ENCODE assay signal across 8 cellular contexts in the genomic region with DNA sequence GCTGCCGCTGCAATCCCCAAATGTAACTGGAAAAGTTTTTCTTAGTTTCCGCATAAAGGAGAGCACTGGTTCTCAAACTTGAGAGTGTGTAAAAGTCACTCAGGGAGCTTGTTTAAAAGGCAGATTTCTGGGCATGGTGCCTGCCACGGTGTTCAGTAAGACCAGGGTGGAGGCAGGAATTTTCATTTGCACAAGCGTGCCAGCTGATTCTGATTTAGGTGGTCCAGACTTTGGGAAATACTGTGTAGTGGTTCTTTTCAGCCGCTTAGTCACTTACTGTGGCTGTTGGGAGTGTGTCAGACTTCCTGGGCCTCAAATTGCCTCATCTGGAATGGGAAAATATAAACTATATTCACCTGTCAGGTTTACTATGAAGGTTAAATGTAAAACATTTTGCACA. TPM values are rescaled to one million over a fixed set of nuclear protein-coding genes. Genes with fewer than 3 reads are reported as not detected.
DNase-seq lines count a peak whose midpoint lies in the region; ATAC-seq and TF ChIP-seq lines count a peak whose summit lies in the region.

No MANE protein-coding gene starts in this region.

- peak overlapping the region; percentile 83 for H3K4me3 ChIP-seq in thoracic aorta

- POLR2A ChIA-PET in activated CD4-positive, alpha-beta T cell treated with anti-CD3 and anti-CD28 coated beads for 36 hours (lab: Charles Lee), result no interaction called here
- POLR2A ChIA-PET in activated CD8-positive, alpha-beta T cell treated with anti-CD3 and anti-CD28 coated beads, Interleukin-2, amount 10 ng/mL, durations not matched to agents 7 days and 5 days (lab: Charles Lee), result no interaction called here

- peaks cover 9 to 25% of the 10 kb centered on the region in 2 donors for H3K4me1 ChIP-seq in thoracic aorta (ENCODE audit: control insufficient read depth in 1 of 2, low read depth in 2 of 2)

- no peaks in the 10 kb centered on the region for H3K36me3 ChIP-seq in thoracic aorta

- H3K27me3 Mint-ChIP-seq in activated CD4-positive, alpha-beta T cell treated with anti-CD3 and anti-CD28 coated beads for 36 hours, result peaks cover 6% of the 10 kb centered on the region
- H3K27me3 Mint-ChIP-seq in activated CD8-positive, alpha-beta T cell treated with anti-CD3 and anti-CD28 coated beads, Interleukin-2, amount 10 ng/mL, durations not matched to agents 7 days and 5 days (ENCODE audit: low read depth), result peaks cover 23% of the 10 kb centered on the region
- H3K27me3 Mint-ChIP-seq in immature natural killer cell (ENCODE audit: low read depth in 3 of 3), result peaks cover 6 to 20% (median 9%) of the 10 kb centered on the region in 3 donors

- H3K36me3 Mint-ChIP-seq in activated CD4-positive, alpha-beta T cell treated with anti-CD3 and anti-CD28 coated beads for 36 hours (ENCODE audit: low read depth), result no peaks in the 10 kb centered on the region
- H3K36me3 Mint-ChIP-seq in activated CD8-positive, alpha-beta T cell treated with anti-CD3 and anti-CD28 coated beads, Interleukin-2, amount 10 ng/mL, durations not matched to agents 7 days and 5 days (ENCODE audit: low read depth), result no peaks in the 10 kb centered on the region
- H3K36me3 Mint-ChIP-seq in immature natural killer cell, result no peaks in the 10 kb centered on the region

- CTCF ChIA-PET in activated CD4-positive, alpha-beta T cell treated with anti-CD3 and anti-CD28 coated beads for 36 hours (lab: Charles Lee), result interaction anchor here (0.6 to 0.7 kb wide), 3 partner anchors 28 to 300 kb away, joined by 3 to 4 read pairs (median 3); no protein-coding TSS in a partner anchor
- CTCF ChIA-PET in activated CD8-positive, alpha-beta T cell treated with anti-CD3 and anti-CD28 coated beads, Interleukin-2, amount 10 ng/mL, durations not matched to agents 7 days and 5 days (lab: Charles Lee), result interaction anchor here (1.7 kb wide), 1 partner anchor 32 kb away, joined by 5 read pairs; no protein-coding TSS in a partner anchor

- no peaks in the 10 kb centered on the region for H3K27me3 ChIP-seq in thoracic aorta (replicated peaks; ENCODE audit: insufficient read depth)

- peak overlapping the region; percentile 78 to 80 for H3K27ac ChIP-seq in thoracic aorta

- peak overlapping the region; percentile 89 for H3K4me3 Mint-ChIP-seq in activated CD4-positive, alpha-beta T cell treated with anti-CD3 and anti-CD28 coated beads for 36 hours
- peak overlapping the region; percentile 77 for H3K4me3 Mint-ChIP-seq in activated CD8-positive, alpha-beta T cell treated with anti-CD3 and anti-CD28 coated beads, Interleukin-2, amount 10 ng/mL, durations not matched to agents 7 days and 5 days
- H3K4me3 Mint-ChIP-seq in immature natural killer cell, result peak overlapping the region; percentile 85 to 87 (median 85)

- no peak for ATAC-seq in activated CD4-positive, alpha-beta T cell treated with anti-CD3 and anti-CD28 coated beads for 36 hours
- ATAC-seq in activated CD8-positive, alpha-beta T cell treated with anti-CD3 and anti-CD28 coated beads, Interleukin-2, amount 10 ng/mL, durations not matched to agents 7 days and 5 days, result no peak
- peak; percentile 15 for ATAC-seq in thoracic aorta (ENCODE audit: insufficient number of reproducible peaks, low FRiP score, low read depth)
- no peak for ATAC-seq in GM21528 (IDR thresholded peaks at IDR 0.05; ENCODE audit: low FRiP score, unreplicated experiment)
- no peak for ATAC-seq in GM19328 (IDR thresholded peaks at IDR 0.05; ENCODE audit: unreplicated experiment)

- peaks cover 7% of the 10 kb centered on the region for H3K4me1 Mint-ChIP-seq in activated CD4-positive, alpha-beta T cell treated with anti-CD3 and anti-CD28 coated beads for 36 hours
- H3K4me1 Mint-ChIP-seq in activated CD8-positive, alpha-beta T cell treated with anti-CD3 and anti-CD28 coated beads, Interleukin-2, amount 10 ng/mL, durations not matched to agents 7 days and 5 days (ENCODE audit: low read depth), result peaks cover 14% of the 10 kb centered on the region
- H3K4me1 Mint-ChIP-seq in immature natural killer cell, result peaks cover 12 to 18% of the 10 kb centered on the region in 2 donors

- intact Hi-C loops in activated CD4-positive, alpha-beta T cell treated with anti-CD3 and anti-CD28 coated beads for 36 hours (cut with DNase I, micrococcal nuclease), result loop anchor here in 1 of 2 experiments (2.0 kb wide), 1 partner anchor 94 kb away; no protein-coding TSS in a partner anchor

- H3K9me3 ChIP-seq in thoracic aorta, result no peaks in the 10 kb centered on the region

- DNase-seq in activated CD4-positive, alpha-beta T cell treated with anti-CD3 and anti-CD28 coated beads for 36 hours, result no peak
- no peak for DNase-seq in activated CD4-positive, alpha-beta T cell treated with anti-CD3 and anti-CD28 coated beads for 4 hours
- DNase-seq in activated CD8-positive, alpha-beta T cell treated with anti-CD3 and anti-CD28 coated beads, Interleukin-2, amount 10 ng/mL, durations not matched to agents 7 days and 5 days, result no peak
- DNase-seq in immature natural killer cell, result no peak
- DNase-seq in thoracic aorta (ENCODE audit: low spot score), result no peak
- no peak for DNase-seq in nucleus accumbens (lab: John Stamatoyannopoulos, UW)

- H3K9me3 Mint-ChIP-seq in activated CD4-positive, alpha-beta T cell treated with anti-CD3 and anti-CD28 coated beads for 36 hours (ENCODE audit: low read depth), result no peaks in the 10 kb centered on the region
- H3K9me3 Mint-ChIP-seq in activated CD8-positive, alpha-beta T cell treated with anti-CD3 and anti-CD28 coated beads, Interleukin-2, amount 10 ng/mL, durations not matched to agents 7 days and 5 days (ENCODE audit: insufficient read depth), result no peaks in the 10 kb centered on the region
- H3K9me3 Mint-ChIP-seq in immature natural killer cell, result no peaks in the 10 kb centered on the region

- no peak for TF ChIP-seq CTCF in thoracic aorta (IDR thresholded peaks at IDR 0.05)

- no peak overlapping the region for H3K27ac Mint-ChIP-seq in activated CD4-positive, alpha-beta T cell treated with anti-CD3 and anti-CD28 coated beads for 36 hours
- no peak overlapping the region for H3K27ac Mint-ChIP-seq in activated CD8-positive, alpha-beta T cell treated with anti-CD3 and anti-CD28 coated beads, Interleukin-2, amount 10 ng/mL, durations not matched to agents 7 days and 5 days
- H3K27ac Mint-ChIP-seq in immature natural killer cell, result peak overlapping the region in 4 of 6 donors; percentile 66 to 75 (median 72)

RNA-seq across cellular contexts. Expression of gene ARMC9, which starts 0.8 kb away (rescaled TPM):
- 1 to 10 TPM; 2.3 to 2.5 TPM for total RNA-seq in activated CD4-positive, alpha-beta T cell treated with anti-CD3 and anti-CD28 coated beads for 36 hours
- under 1 TPM; 0.65 to 0.92 TPM for total RNA-seq in activated CD8-positive, alpha-beta T cell treated with anti-CD3 and anti-CD28 coated beads, Interleukin-2, amount 10 ng/mL, durations not matched to agents 7 days and 5 days
- 1 to 10 TPM in 1 of 3 donors, under 1 TPM in 1, not detected in 1; 0.94 to 1.1 TPM for polyA plus RNA-seq in immature natural killer cell
- 100 to 1,000 TPM in 1 of 2 donors, 10 to 100 TPM in 1; 68.5 to 103 TPM for total RNA-seq in thoracic aorta

Comparison
In these comparisons a context has a peak if more than half of its experiments do, and no peak if none do; other contexts are left out.
1. H3K27ac Mint-ChIP-seq: peak in immature natural killer cell (4 of 6); none in activated CD4-positive, alpha-beta T cell treated with anti-CD3 and anti-CD28 coated beads for 36 hours (single experiment) and activated CD8-positive, alpha-beta T cell treated with anti-CD3 and anti-CD28 coated beads, Interleukin-2, amount 10 ng/mL, durations not matched to agents 7 days and 5 days (single experiment).
2. RNA of gene ARMC9, which starts 0.8 kb away (total RNA-seq): 68.5 to 103 TPM in thoracic aorta; 2.3 to 2.5 TPM in activated CD4-positive, alpha-beta T cell treated with anti-CD3 and anti-CD28 coated beads for 36 hours and 0.65 to 0.92 TPM in activated CD8-positive, alpha-beta T cell treated with anti-CD3 and anti-CD28 coated beads, Interleukin-2, amount 10 ng/mL, durations not matched to agents 7 days and 5 days; every median in the first group is over 10 times any median in the second.
3. Peak in every context shown above with its lines, with median percentiles within 50 percentile points of each other: H3K4me3 Mint-ChIP-seq.